Comparison of ENCODE assay signal across 8 cellular contexts in the genomic region with DNA sequence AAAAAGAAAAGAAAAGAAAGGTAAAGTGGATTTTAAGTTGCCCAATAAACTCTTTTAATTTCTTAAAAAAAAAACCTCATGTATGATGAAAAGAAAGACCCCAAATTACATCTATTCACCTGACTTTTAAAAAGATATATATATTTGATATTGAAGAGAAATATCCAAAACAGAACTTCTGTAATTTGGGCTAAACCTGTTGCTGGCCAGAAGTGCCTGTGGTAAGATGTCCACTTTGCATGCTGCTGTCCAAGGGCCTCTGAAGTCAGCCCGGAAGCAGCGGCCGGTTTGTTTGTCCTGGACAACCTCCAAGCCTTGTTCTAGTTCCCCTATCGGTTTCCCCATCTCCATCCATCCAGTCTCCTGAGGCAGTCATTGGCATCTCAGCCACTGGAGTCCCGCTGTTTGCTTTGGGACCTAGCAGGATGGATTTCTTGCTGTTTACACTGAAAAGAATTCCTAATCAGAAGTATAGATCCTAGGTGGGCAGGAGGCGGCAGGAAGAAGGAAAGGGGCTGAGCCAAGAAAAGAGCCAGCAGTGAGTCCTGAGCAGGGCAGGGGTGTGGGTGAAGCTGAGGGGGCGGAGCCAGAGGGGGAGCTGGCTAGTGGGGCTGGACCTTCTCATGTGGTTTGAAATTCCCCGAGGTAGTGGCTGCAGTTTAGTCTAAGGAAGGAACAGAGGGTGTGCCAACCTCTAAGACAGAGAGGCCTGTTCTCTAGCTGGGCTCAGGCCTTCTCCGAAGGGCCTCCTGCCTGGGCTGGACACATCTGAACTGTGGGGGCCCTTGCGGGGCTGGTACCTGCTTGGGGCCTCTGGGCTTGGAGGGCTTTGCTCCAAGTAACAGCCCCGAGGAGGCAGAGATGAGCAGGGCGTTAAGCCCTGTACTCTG. TPM values are rescaled to one million over a fixed set of nuclear protein-coding genes. Genes with fewer than 3 reads are reported as not detected.
A peak's percentile ranks its signal among the peaks of the same experiment; 100 is the strongest.
DNase-seq lines count a peak whose midpoint lies in the region; ATAC-seq, FAIRE-seq and TF ChIP-seq lines count a peak whose summit lies in the region.

No MANE protein-coding gene starts in this region.

- H3K9me3 Mint-ChIP-seq in activated T-helper 1 cell treated with anti-CD3 and anti-CD28 coated beads, Interleukin-12 subunit alpha, Interleukin-12 subunit beta, Interleukin-2, Interleukin-4 antibody, amounts not matched to agents 30 ng/mL and 10 ng/mL and 1 ng/mL, durations not matched to agents 14 hours and 24 hours and 36 hours = no peaks in the 10 kb centered on the region

- intact Hi-C loops in right lobe of liver (cut with DNase I) = loop anchor here in 1 of 2 donors (10.0 kb wide), 1 partner anchor 76 kb away; no protein-coding TSS in a partner anchor
- intact Hi-C loops in activated T-helper 1 cell treated with anti-CD3 and anti-CD28 coated beads, Interleukin-12 subunit alpha, Interleukin-12 subunit beta, Interleukin-2, Interleukin-4 antibody, amounts not matched to agents 30 ng/mL and 10 ng/mL and 1 ng/mL, durations not matched to agents 14 hours and 24 hours and 36 hours (cut with micrococcal nuclease) = no loop called here

- H3K9me3 ChIP-seq in right lobe of liver = no peaks in the 10 kb centered on the region

- H3K4me1 ChIP-seq in right lobe of liver = peaks cover 0 to 4% (median 0%) of the 10 kb centered on the region in 4 donors

- DNase-seq in AG09319 (ENCODE audit: extremely low read depth, low read depth) (peak; percentile 32), MV-4-11 (lab: John Stamatoyannopoulos, UW) (peak; percentile 18), bronchial epithelial cell (ENCODE audit: low read depth) (peak; percentile 27), right lobe of liver (peak in 2 of 3 donors; percentile 64 to 73)
- no peak for DNase-seq in activated naive CD4-positive, alpha-beta T cell (lab: John Stamatoyannopoulos, UW)
- DNase-seq in activated T-helper 1 cell treated with anti-CD3 and anti-CD28 coated beads, Interleukin-12 subunit alpha, Interleukin-12 subunit beta, Interleukin-2, Interleukin-4 antibody, amounts not matched to agents 30 ng/mL and 10 ng/mL and 1 ng/mL, durations not matched to agents 14 hours and 24 hours and 36 hours (ENCODE audit: low spot score) = no peak

- FAIRE-seq in bronchial epithelial cell (lab: Jason Lieb, UNC) = no peak

- H3K36me3 Mint-ChIP-seq in activated T-helper 1 cell treated with anti-CD3 and anti-CD28 coated beads, Interleukin-12 subunit alpha, Interleukin-12 subunit beta, Interleukin-2, Interleukin-4 antibody, amounts not matched to agents 30 ng/mL and 10 ng/mL and 1 ng/mL, durations not matched to agents 14 hours and 24 hours and 36 hours (ENCODE audit: low read depth) = no peaks in the 10 kb centered on the region

- peaks cover 42% of the 10 kb centered on the region for H3K27me3 Mint-ChIP-seq in activated T-helper 1 cell treated with anti-CD3 and anti-CD28 coated beads, Interleukin-12 subunit alpha, Interleukin-12 subunit beta, Interleukin-2, Interleukin-4 antibody, amounts not matched to agents 30 ng/mL and 10 ng/mL and 1 ng/mL, durations not matched to agents 14 hours and 24 hours and 36 hours (ENCODE audit: insufficient read depth)

- peaks cover 13% of the 10 kb centered on the region for H3K4me1 Mint-ChIP-seq in activated T-helper 1 cell treated with anti-CD3 and anti-CD28 coated beads, Interleukin-12 subunit alpha, Interleukin-12 subunit beta, Interleukin-2, Interleukin-4 antibody, amounts not matched to agents 30 ng/mL and 10 ng/mL and 1 ng/mL, durations not matched to agents 14 hours and 24 hours and 36 hours (ENCODE audit: low read depth)

- ATAC-seq in right lobe of liver = peak; percentile 34 to 79 (median 63)
- no peak for ATAC-seq in GM18520 (IDR thresholded peaks at IDR 0.05; ENCODE audit: unreplicated experiment)
- ATAC-seq in HG02798 (IDR thresholded peaks at IDR 0.05; ENCODE audit: poor library complexity, unreplicated experiment) = no peak

- H3K27me3 ChIP-seq in bronchial epithelial cell (ENCODE audit: control insufficient read depth, insufficient read depth, low read length) (peaks cover 1% of the 10 kb centered on the region), right lobe of liver (no peaks in the 10 kb centered on the region)

- no peak overlapping the region for H3K27ac ChIP-seq in right lobe of liver

- no peak overlapping the region for H3K4me3 ChIP-seq in bronchial epithelial cell (ENCODE audit: low read depth, low read length)
- H3K4me3 ChIP-seq in right lobe of liver = no peak overlapping the region

- no peak overlapping the region for H3K4me3 Mint-ChIP-seq in activated T-helper 1 cell treated with anti-CD3 and anti-CD28 coated beads, Interleukin-12 subunit alpha, Interleukin-12 subunit beta, Interleukin-2, Interleukin-4 antibody, amounts not matched to agents 30 ng/mL and 10 ng/mL and 1 ng/mL, durations not matched to agents 14 hours and 24 hours and 36 hours

- TF ChIP-seq CTCF in AG09319 (IDR thresholded peaks at IDR 0.05; ENCODE audit: low read depth, low read length) = no peak
- no peak for TF ChIP-seq CTCF in bronchial epithelial cell (IDR thresholded peaks at IDR 0.05; ENCODE audit: insufficient read depth, low read length, severe bottlenecking)
- TF ChIP-seq CTCF in right lobe of liver (IDR thresholded peaks at IDR 0.05) = no peak

- TF ChIP-seq POLR2A in right lobe of liver (IDR thresholded peaks at IDR 0.05) = no peak

- H3K36me3 ChIP-seq in bronchial epithelial cell (ENCODE audit: control insufficient read depth, insufficient read depth, low read length) = no peaks in the 10 kb centered on the region
- H3K36me3 ChIP-seq in right lobe of liver = no peaks in the 10 kb centered on the region

- WGBS in right lobe of liver (ENCODE audit: insufficient coverage, low coverage, low lambda C conversion rate, missing lambda C conversion rate) = 19% methylated on average over 7 of the region's 12 CpGs

- H3K27ac Mint-ChIP-seq in activated T-helper 1 cell treated with anti-CD3 and anti-CD28 coated beads, Interleukin-12 subunit alpha, Interleukin-12 subunit beta, Interleukin-2, Interleukin-4 antibody, amounts not matched to agents 30 ng/mL and 10 ng/mL and 1 ng/mL, durations not matched to agents 14 hours and 24 hours and 36 hours = no peak overlapping the region

RNA-seq across cellular contexts. Expression of a gene that starts 3.3 kb away (rescaled TPM):
- total RNA-seq in bronchial epithelial cell (0.13 TPM in 1 of 2 replicates, not detected in the other), right lobe of liver (1 to 10 TPM in 3 of 6 experiments, under 1 TPM in 3; 0.81 to 2.6 (median 0.99) TPM)
- not detected in 2 replicates for total RNA-seq in activated T-helper 1 cell treated with anti-CD3 and anti-CD28 coated beads, Interleukin-12 subunit alpha, Interleukin-12 subunit beta, Interleukin-2, Interleukin-4 antibody, amounts not matched to agents 30 ng/mL and 10 ng/mL and 1 ng/mL, durations not matched to agents 14 hours and 24 hours and 36 hours

RNA-seq across cellular contexts. Expression of a gene that starts 56.5 kb away (rescaled TPM):
- total RNA-seq in bronchial epithelial cell (12.1 and 15.9 TPM in 2 replicates), right lobe of liver (1 to 10 TPM; 1.2 to 3.1 (median 2.1) TPM)
- total RNA-seq in activated T-helper 1 cell treated with anti-CD3 and anti-CD28 coated beads, Interleukin-12 subunit alpha, Interleukin-12 subunit beta, Interleukin-2, Interleukin-4 antibody, amounts not matched to agents 30 ng/mL and 10 ng/mL and 1 ng/mL, durations not matched to agents 14 hours and 24 hours and 36 hours = 26.5 and 26.8 TPM in 2 replicates

Comparison
In these comparisons a context has a peak if more than half of its experiments do, and no peak if none do; other contexts are left out.
1. DNase-seq: peak in AG09319 (single experiment), MV-4-11 (single experiment), bronchial epithelial cell (single experiment) and right lobe of liver (2 of 3); none in activated naive CD4-positive, alpha-beta T cell (0 of 4) and activated T-helper 1 cell treated with anti-CD3 and anti-CD28 coated beads, Interleukin-12 subunit alpha, Interleukin-12 subunit beta, Interleukin-2, Interleukin-4 antibody, amounts not matched to agents 30 ng/mL and 10 ng/mL and 1 ng/mL, durations not matched to agents 14 hours and 24 hours and 36 hours (single experiment).
2. ATAC-seq: peak in right lobe of liver (4 of 4); none in GM18520 (single experiment) and HG02798 (single experiment).